Comparison of ENCODE assay signal across 25 cellular contexts in the genomic region with DNA sequence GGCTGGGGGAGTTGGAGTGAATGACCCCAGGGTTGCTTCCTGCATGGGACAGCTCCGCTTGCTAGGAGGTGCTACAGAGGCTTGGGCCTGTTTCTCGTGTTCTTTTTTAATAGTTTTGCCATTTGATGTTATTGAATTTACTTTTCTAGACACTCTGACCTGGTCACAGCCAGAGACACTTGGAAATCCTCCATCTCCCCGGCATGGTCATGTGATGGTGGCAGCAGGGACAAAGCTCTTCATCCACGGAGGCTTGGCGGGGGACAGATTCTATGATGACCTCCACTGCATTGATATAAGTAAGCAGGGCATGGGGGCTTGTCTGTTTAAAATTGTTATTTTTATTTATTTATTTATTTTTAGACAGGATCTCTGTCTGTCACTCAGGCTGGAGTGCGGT.
"Had no signal": no experiment of that assay in that cellular context is flagged by ENCODE, and none has a peak within 500 bp of the region (broad histone marks: within the 10 kb centered on the region; RNA-seq: fewer than 3 reads in every experiment).

No MANE protein-coding gene starts in this region.

- FAIRE-seq: HTR-8/SVneo had no signal

- H2AFZ ChIP-seq: PC-9 had no signal

- H3K4me3 ChIP-seq: PC-9, Peyer's patch, SJSA1, SK-N-MC had no signal

- DNase-seq: KBM-7; MV-4-11; NCI-H1048; NCI-H1105; NCI-H1417 treated with DMSO at 0.1 percent for 48 hours; NCI-H146; NCI-H1694 treated with DMSO at 0.1 percent for 48 hours; NCI-H1930; NCI-H2081 treated with DMSO at 0.1 percent for 48 hours; NCI-H2171; NCI-H226; NCI-H446; NCI-H510A; NCI-H524 treated with DMSO at 0.1 percent for 48 hours; NCI-H69; NCI-H774; NK-92 treated with Interleukin-12 subunit alpha and Interleukin-12 subunit beta, amount 100 ng/mL, for 24 hours; PC-9; Peyer's patch; Right ventricle myocardium superior; SIG-M5 had no signal

- H3K4me1 ChIP-seq: Peyer's patch, SJSA1 had no signal

- H3K27me3 ChIP-seq: Peyer's patch, SJSA1 had no signal

- H3K9me3 ChIP-seq: Peyer's patch, SJSA1 had no signal

- H3K27ac ChIP-seq: HL-60, PC-9, Peyer's patch, SJSA1, SK-N-MC had no signal

- H3K4me2 ChIP-seq: PC-9 had no signal
